8 cellular contexts compared by ENCODE assay signal in genomic region chr7:88357794-88358533, GRCh38.
DNase-seq lines count a peak whose midpoint lies in the region; ATAC-seq and TF ChIP-seq lines count a peak whose summit lies in the region.

No MANE protein-coding gene starts in this region.

- no peaks in the 10 kb centered on the region for H3K9me3 ChIP-seq in adipocyte (ENCODE audit: control insufficient read depth, low read length)

- peak overlapping the region; percentile 15 for H3K9ac ChIP-seq in adipocyte (ENCODE audit: low read length)

- H3K27me3 ChIP-seq in adipocyte (replicated peaks; ENCODE audit: control insufficient read depth, insufficient read depth, low read length) = no peaks in the 10 kb centered on the region

- DNase-seq in AG10803 (ENCODE audit: low read depth) (no peak), adipocyte (ENCODE audit: low read depth) (no peak), memory B cell (ENCODE audit: low spot score in 2 of 2) (no peak), HCEC 1CT (no peak), nephron progenitor cell (no peak), COLO829 (ENCODE audit: low spot score) (no peak)

- H3K4me3 Mint-ChIP-seq in memory B cell (no peak overlapping the region), nephron progenitor cell (no peak overlapping the region)

- H3K4me1 Mint-ChIP-seq in memory B cell (peaks cover 3% of the 10 kb centered on the region), nephron progenitor cell (peaks cover 18% of the 10 kb centered on the region)

- no peaks in the 10 kb centered on the region for H3K9me3 Mint-ChIP-seq in memory B cell
- peaks cover 19% of the 10 kb centered on the region for H3K9me3 Mint-ChIP-seq in nephron progenitor cell

- no peak overlapping the region for H3K4me3 ChIP-seq in AG10803 (ENCODE audit: low read length)
- peak overlapping the region; percentile 60 for H3K4me3 ChIP-seq in adipocyte (ENCODE audit: low read length)

- TF ChIP-seq CTCF in AG10803 (conservative IDR thresholded peaks at IDR 0.05; ENCODE audit: low read length) (peak; percentile 41), nephron progenitor cell (IDR thresholded peaks at IDR 0.05) (no peak)

- no peaks in the 10 kb centered on the region for H3K36me3 ChIP-seq in adipocyte (ENCODE audit: control insufficient read depth, insufficient read depth, low read length, severe bottlenecking)

- peak; percentile 82 for ATAC-seq in GM19395 (IDR thresholded peaks at IDR 0.05; ENCODE audit: unreplicated experiment)
- peak; percentile 67 for ATAC-seq in HG03520 (IDR thresholded peaks at IDR 0.05; ENCODE audit: unreplicated experiment)
- peak; percentile 44 for ATAC-seq in memory B cell (ENCODE audit: low read depth)

- peaks cover 3% of the 10 kb centered on the region for H3K27me3 Mint-ChIP-seq in memory B cell
- peaks cover 2% of the 10 kb centered on the region for H3K27me3 Mint-ChIP-seq in nephron progenitor cell (ENCODE audit: low read depth, poor library complexity)

- H3K4me1 ChIP-seq in adipocyte (ENCODE audit: control insufficient read depth, insufficient read depth, low read length) = peaks cover 11% of the 10 kb centered on the region

- H3K36me3 Mint-ChIP-seq in memory B cell (no peaks in the 10 kb centered on the region), nephron progenitor cell (ENCODE audit: low read depth) (no peaks in the 10 kb centered on the region)

- H3K27ac Mint-ChIP-seq in memory B cell (no peak overlapping the region), nephron progenitor cell (no peak overlapping the region)
